ENCODE assay signal across 9 cellular contexts in the genomic region with DNA sequence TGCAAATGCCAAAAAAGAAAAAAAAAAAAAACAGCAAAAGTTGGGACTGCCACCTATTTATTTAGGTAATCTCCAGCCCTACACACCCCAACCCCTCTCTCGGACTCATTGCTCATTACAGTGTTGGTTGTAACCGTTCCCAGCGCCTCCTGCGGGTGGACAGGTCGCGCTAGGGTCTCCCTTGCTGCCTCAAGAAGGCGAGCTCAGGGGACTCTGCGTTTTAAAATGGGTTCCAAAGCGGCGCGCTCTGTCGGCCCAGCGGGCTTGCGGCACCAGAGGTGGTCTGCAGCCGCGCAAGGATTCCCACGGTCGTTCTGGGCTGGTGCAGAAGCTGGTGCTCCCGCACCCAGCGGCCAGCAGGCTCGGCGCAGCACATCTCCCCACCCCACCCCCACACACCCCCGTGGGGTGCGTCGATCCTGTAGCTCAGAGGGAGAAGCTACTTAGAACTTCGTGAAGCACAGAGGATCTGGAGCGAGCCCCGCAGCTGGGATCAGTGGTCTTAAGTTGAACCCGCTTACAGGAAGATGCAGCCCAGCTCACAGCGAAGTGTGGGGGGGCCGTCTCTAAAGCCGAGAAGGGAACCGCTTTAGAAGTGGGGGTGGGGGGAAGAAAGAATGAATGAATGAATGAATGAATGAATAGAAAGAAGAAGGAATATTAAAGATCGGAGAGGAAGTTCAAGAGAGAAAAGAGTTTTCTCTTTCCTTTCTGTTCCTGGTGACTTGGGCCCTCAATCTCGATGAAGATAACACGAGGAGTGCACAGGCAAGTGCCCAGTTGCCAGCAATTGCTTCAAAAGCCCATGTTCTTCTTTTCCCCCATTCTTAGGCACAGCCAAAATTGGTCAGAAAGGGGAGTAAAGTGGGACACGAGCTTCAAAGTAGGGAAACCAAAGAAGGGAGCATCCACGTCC. TPM values are rescaled to one million over a fixed set of nuclear protein-coding genes. Genes with fewer than 3 reads are reported as not detected.
A peak's percentile ranks its signal among the peaks of the same experiment; 100 is the strongest.
DNase-seq lines count a peak whose midpoint lies in the region; ATAC-seq and TF ChIP-seq lines count a peak whose summit lies in the region.
"Had no signal": no experiment of that assay in that cellular context is flagged by ENCODE, and none has a peak within 500 bp of the region (broad histone marks: within the 10 kb centered on the region; RNA-seq: fewer than 3 reads in every experiment).

No MANE protein-coding gene starts in this region.

- TF ChIP-seq RAD21 in HCT116 (IDR thresholded peaks at IDR 0.05; ENCODE audit: low read depth) = peak; percentile 39

- RAD21 ChIA-PET in HCT116 (lab: Charles Lee; ENCODE audit: low non-redundant PET in 1 of 2, low total read pairs in 2 of 2, uncharacterized antibody in 2 of 2, unreplicated experiment in 2 of 2) = interaction anchor here (1.0 to 2.0 kb wide), 3 partner anchors 10 to 383 kb away, joined by 3 to 6 read pairs (median 6); no protein-coding TSS in a partner anchor

- H3K36me3 ChIP-seq in BLaER1 (no peaks in the 10 kb centered on the region), HCT116 (ENCODE audit: control insufficient read depth in 1 of 2, insufficient read depth in 2 of 2, low read length in 2 of 2) (peaks cover under 1 to 2% of the 10 kb centered on the region in 2 experiments; a peak in 1 of 4 replicates), mesodermal cell (ENCODE audit: control insufficient read depth, insufficient read depth, low read length) (peaks cover 6% of the 10 kb centered on the region)

- peaks cover 40% of the 10 kb centered on the region for H3K4me1 ChIP-seq in BLaER1
- H3K4me1 ChIP-seq in HCT116 (ENCODE audit: control insufficient read depth in 1 of 2, insufficient read depth in 2 of 2, low read length in 2 of 2) = peaks cover 5 to 18% of the 10 kb centered on the region in 2 experiments; a peak in 3 of 4 replicates
- peaks cover 30% of the 10 kb centered on the region for H3K4me1 ChIP-seq in mesodermal cell (ENCODE audit: control insufficient read depth, insufficient read depth, low read length, poor library complexity, severe bottlenecking)

- H3K4me2 ChIP-seq in BLaER1 (peak overlapping the region; percentile 96), HCT116 (ENCODE audit: low read length) (peak overlapping the region; percentile 100)

- peak; percentile 53 for ATAC-seq in HCT116

- H3K79me2 ChIP-seq in HCT116 (ENCODE audit: insufficient read depth, low read length) = peaks cover 41% of the 10 kb centered on the region

- H3K27ac ChIP-seq in BLaER1 (no peak overlapping the region), HCT116 (ENCODE audit: low read depth, low read length) (peak overlapping the region; percentile 92), mesodermal cell (ENCODE audit: low read depth, low read length, severe bottlenecking) (no peak overlapping the region)

- in situ Hi-C loops in GM13977 (cut with MboI; ENCODE audit: low pct_unique_long_range_greater_than_20kb, low sequenced_read_pairs, unreplicated experiment) = loop anchor here (25.0 kb wide), 1 partner anchor 877 kb away; no protein-coding TSS in a partner anchor

- H3K4me3 ChIP-seq in BLaER1 = no peak overlapping the region
- peak overlapping the region; percentile 64 to 87 for H3K4me3 ChIP-seq in HCT116 (replicated peaks in 1 of 2; ENCODE audit: low read depth in 1 of 2, low read length in 2 of 2)
- H3K4me3 ChIP-seq in mesodermal cell (ENCODE audit: extremely low read depth, insufficient read depth, low read length, poor library complexity, severe bottlenecking) = peak overlapping the region; percentile 53

- H4K20me1 ChIP-seq in BLaER1 = peaks cover 95% of the 10 kb centered on the region
- no peaks in the 10 kb centered on the region for H4K20me1 ChIP-seq in HCT116 (ENCODE audit: insufficient read depth)

- TSS peak; percentile 56 for BruUV-seq in HCT116 (replicated peaks; lab: Mats Ljungman, UMichigan)

- H2AFZ ChIP-seq in HCT116 (ENCODE audit: low read depth, low read length, poor library complexity, severe bottlenecking) = peak overlapping the region; percentile 84

- DNase-seq in HCT116 (ENCODE audit: low read depth, low spot score) (no peak), amniotic stem cell (lab: John Stamatoyannopoulos, UW) (peak; percentile 73), COLO829 (ENCODE audit: low spot score) (no peak), GM13977 (ENCODE audit: low spot score) (no peak), NCI-H1092 (lab: John Stamatoyannopoulos, UW) (no peak)
- DNase-seq in activated CD4-positive, alpha-beta T cell treated with anti-CD3 and anti-CD28 coated beads, Interleukin-2, amount 50 U/mL, for 1 hour = no peak
- DNase-seq: effector memory CD4-positive, alpha-beta T cell had no signal

- H3K9me3 ChIP-seq in BLaER1 = peaks cover 7% of the 10 kb centered on the region; the same call in 1 of the 2 replicates
- H3K9me3 ChIP-seq in HCT116 (ENCODE audit: control insufficient read depth in 1 of 2, insufficient read depth in 1 of 2, low read depth in 1 of 2, low read length in 2 of 2) = no peaks in the 10 kb centered on the region
- H3K9me3 ChIP-seq in mesodermal cell (ENCODE audit: control insufficient read depth, low read length) = no peaks in the 10 kb centered on the region

- peak; percentile 41 to 50 (median 49); a peak in 4 of 6 replicates for TF ChIP-seq CTCF in HCT116 (IDR thresholded peaks at IDR 0.05 in 2 of 3, conservative IDR thresholded peaks at IDR 0.05 in 1 of 3; ENCODE audit: borderline replicate concordance in 1 of 3, insufficient read depth in 1 of 3, low read depth in 2 of 3, low read length in 2 of 3)
- TF ChIP-seq CTCF in GM13977 (IDR thresholded peaks at IDR 0.05; ENCODE audit: extremely low read depth, insufficient read depth, missing control alignments) = no peak

- no peak for TF ChIP-seq POLR2A in HCT116 (IDR thresholded peaks at IDR 0.05; ENCODE audit: borderline replicate concordance, extremely low read depth, insufficient read depth, insufficient read length)

- H3K27me3 ChIP-seq in BLaER1 = peaks cover 99% of the 10 kb centered on the region
- no peaks in the 10 kb centered on the region for H3K27me3 ChIP-seq in HCT116 (ENCODE audit: insufficient read depth, low read length)

- intact Hi-C loops in HCT116 (cut with micrococcal nuclease) = loop anchor here (2.0 to 5.0 kb wide), 3 partner anchors 383 to 1432 kb away; no protein-coding TSS in a partner anchor

- 0 to 1% methylated on average over 25 to 30 of the region's 38 CpGs for WGBS in mesodermal cell (ENCODE audit: insufficient coverage in 2 of 2), 2 experiments

- POLR2A ChIA-PET in HCT116 (lab: Charles Lee) = interaction anchor here (0.6 to 3.1 kb wide), 7 partner anchors 9 to 1158 kb away, joined by 3 to 28 read pairs (median 8); no protein-coding TSS in a partner anchor

- CTCF ChIA-PET in HCT116 (lab: Charles Lee) = interaction anchor here (0.8 to 2.7 kb wide), 11 partner anchors 10 to 1431 kb away, joined by 3 to 23 read pairs (median 7); no protein-coding TSS in a partner anchor

- no peaks in the 10 kb centered on the region for H3K9me2 ChIP-seq in HCT116 (ENCODE audit: insufficient read depth)

- H3K9ac ChIP-seq in BLaER1 = no peak overlapping the region
- H3K9ac ChIP-seq in HCT116 (ENCODE audit: low read length) = peak overlapping the region; percentile 89

TF ChIP-seq in HCT116, 20 proteins besides CTCF, POLR2A, EP300 and RAD21:
- TF ChIP-seq JUND (IDR thresholded peaks at IDR 0.05) = no peak
- TF ChIP-seq POLR2AphosphoS5 (IDR thresholded peaks at IDR 0.05; ENCODE audit: low read depth, low read length) = no peak
- TF ChIP-seq CEBPB (IDR thresholded peaks at IDR 0.05; ENCODE audit: low read depth) = no peak
- no peak for TF ChIP-seq EGR1 (IDR thresholded peaks at IDR 0.05; ENCODE audit: low read depth)
- TF ChIP-seq SIN3A (IDR thresholded peaks at IDR 0.05; ENCODE audit: low read depth) = no peak
- TF ChIP-seq, protein P1, sequence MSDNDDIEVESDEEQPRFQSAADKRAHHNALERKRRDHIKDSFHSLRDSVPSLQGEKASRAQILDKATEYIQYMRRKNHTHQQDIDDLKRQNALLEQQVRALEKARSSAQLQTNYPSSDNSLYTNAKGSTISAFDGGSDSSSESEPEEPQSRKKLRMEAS (IDR thresholded peaks at IDR 0.05) = no peak; the same call in 1 of the 2 replicates
- TF ChIP-seq ZNF274 (IDR thresholded peaks at IDR 0.05; ENCODE audit: low read depth, low read length) = no peak
- TF ChIP-seq TCF7L2 (IDR thresholded peaks at IDR 0.05; ENCODE audit: borderline replicate concordance, extremely low read depth, insufficient read depth, insufficient read length) = no peak
- TF ChIP-seq YY1 (IDR thresholded peaks at IDR 0.05; ENCODE audit: extremely low read depth, insufficient replicate concordance, low read depth, low read length) = no peak
- no peak for TF ChIP-seq ELF1 (IDR thresholded peaks at IDR 0.05; ENCODE audit: borderline replicate concordance, low read depth)
- TF ChIP-seq EZH2 (IDR thresholded peaks at IDR 0.05) = no peak
- no peak for TF ChIP-seq CBX3 (IDR thresholded peaks at IDR 0.05; ENCODE audit: low read depth)
- TF ChIP-seq, protein P2, sequence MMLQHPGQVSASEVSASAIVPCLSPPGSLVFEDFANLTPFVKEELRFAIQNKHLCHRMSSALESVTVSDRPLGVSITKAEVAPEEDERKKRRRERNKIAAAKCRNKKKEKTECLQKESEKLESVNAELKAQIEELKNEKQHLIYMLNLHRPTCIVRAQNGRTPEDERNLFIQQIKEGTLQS (IDR thresholded peaks at IDR 0.05) = no peak
- no peak for TF ChIP-seq ZFX (IDR thresholded peaks at IDR 0.05)

RNA-seq across cellular contexts. Expression of a gene that starts 0.8 kb away (rescaled TPM):
- 24.3 TPM for total RNA-seq in HCT116 (2021; ENCODE audit: unreplicated experiment)
- 17.3 and 17.4 TPM in 2 replicates for polyA plus RNA-seq in HCT116 (2012)
- polyA plus RNA-seq in mesodermal cell (2013, experiment 1 of 2) = 22.4 TPM
- 17.4 TPM for polyA plus RNA-seq in mesodermal cell (2013, experiment 2 of 2)
